2 cellular contexts compared by ENCODE assay signal in genomic region chr7:7108931-7109330, GRCh38.
TF ChIP-seq lines count a peak whose summit lies in the region.

No MANE protein-coding gene starts in this region.

TF ChIP-seq in HCT116, 20 proteins besides CTCF, POLR2A, EP300 and RAD21:
- TF ChIP-seq MAX (IDR thresholded peaks at IDR 0.05): no peak
- no peak for TF ChIP-seq ZBTB33 (IDR thresholded peaks at IDR 0.05; ENCODE audit: extremely low read depth, insufficient replicate concordance, low read length)
- no peak for TF ChIP-seq JUND (IDR thresholded peaks at IDR 0.05)
- no peak for TF ChIP-seq SRF (IDR thresholded peaks at IDR 0.05; ENCODE audit: low read depth)
- no peak for TF ChIP-seq ATF3 (IDR thresholded peaks at IDR 0.05)
- TF ChIP-seq SIN3A (IDR thresholded peaks at IDR 0.05; ENCODE audit: low read depth): no peak
- no peak for TF ChIP-seq TCF7L2 (IDR thresholded peaks at IDR 0.05; ENCODE audit: borderline replicate concordance, extremely low read depth, insufficient read depth, insufficient read length)
- TF ChIP-seq EZH2 (IDR thresholded peaks at IDR 0.05): no peak
- TF ChIP-seq EGR1 (IDR thresholded peaks at IDR 0.05; ENCODE audit: low read depth): no peak
- no peak for TF ChIP-seq CBX3 (IDR thresholded peaks at IDR 0.05; ENCODE audit: low read depth)
- TF ChIP-seq CEBPB (IDR thresholded peaks at IDR 0.05; ENCODE audit: low read depth): no peak
- TF ChIP-seq ZFX (IDR thresholded peaks at IDR 0.05): no peak
- TF ChIP-seq EZH2phosphoT487 (IDR thresholded peaks at IDR 0.05; ENCODE audit: borderline replicate concordance): no peak
- TF ChIP-seq REST (IDR thresholded peaks at IDR 0.05; ENCODE audit: low read depth): no peak
- TF ChIP-seq ELF1 (IDR thresholded peaks at IDR 0.05; ENCODE audit: borderline replicate concordance, low read depth): no peak
- no peak for TF ChIP-seq SP1 (IDR thresholded peaks at IDR 0.05; ENCODE audit: low read depth)
- no peak for TF ChIP-seq ZNF274 (IDR thresholded peaks at IDR 0.05; ENCODE audit: low read depth, low read length)
- no peak for TF ChIP-seq FOSL1 (IDR thresholded peaks at IDR 0.05; ENCODE audit: low read depth)
- TF ChIP-seq YY1 (IDR thresholded peaks at IDR 0.05; ENCODE audit: extremely low read depth, insufficient replicate concordance, low read depth, low read length): no peak
- no peak for TF ChIP-seq POLR2AphosphoS5 (IDR thresholded peaks at IDR 0.05; ENCODE audit: low read depth, low read length)

TF ChIP-seq in K562, 482 proteins besides CTCF, POLR2A, EP300 and RAD21:
- TF ChIP-seq HNRNPK (IDR thresholded peaks at IDR 0.05; ENCODE audit: low read depth, low read length, poor library complexity, severe bottlenecking): no peak
- no peak for TF ChIP-seq ELF2 (CRISPR knock-in tag; IDR thresholded peaks at IDR 0.05)
- no peak for TF ChIP-seq E2F1 (CRISPR knock-in tag; IDR thresholded peaks at IDR 0.05)
- TF ChIP-seq ZNF280A (IDR thresholded peaks at IDR 0.05; ENCODE audit: low read depth, partially characterized antibody): peak; percentile 70
- no peak for TF ChIP-seq TBP (optimal IDR thresholded peaks at IDR 0.05; ENCODE audit: low read depth, low read length)
- no peak for TF ChIP-seq PCBP1 (IDR thresholded peaks at IDR 0.05; ENCODE audit: low read depth, low read length, poor library complexity, severe bottlenecking)
- peak in 1 of 2 experiments; percentile 86; a peak in 2 of 3 replicates for TF ChIP-seq CBX3 (IDR thresholded peaks at IDR 0.05; ENCODE audit: borderline replicate concordance in 1 of 2, low read length in 2 of 2)
- no peak for TF ChIP-seq CHCHD3 (CRISPR knock-in tag; IDR thresholded peaks at IDR 0.05)
- no peak for TF ChIP-seq ZFX (CRISPR knock-in tag; IDR thresholded peaks at IDR 0.05)
- TF ChIP-seq TRIM24 (IDR thresholded peaks at IDR 0.05): peak in 1 of 2 experiments; percentile 29; a peak in 1 of 4 replicates
- TF ChIP-seq TRIM28 (IDR thresholded peaks at IDR 0.05): peak; percentile 41; the same call in 1 of the 2 replicates
- TF ChIP-seq USF2 (CRISPR knock-in tag; IDR thresholded peaks at IDR 0.05): no peak
- TF ChIP-seq RREB1 (CRISPR knock-in tag; IDR thresholded peaks at IDR 0.05): no peak
TF ChIP-seq in K562: peak in this region for 4.
